In the genomic region with DNA sequence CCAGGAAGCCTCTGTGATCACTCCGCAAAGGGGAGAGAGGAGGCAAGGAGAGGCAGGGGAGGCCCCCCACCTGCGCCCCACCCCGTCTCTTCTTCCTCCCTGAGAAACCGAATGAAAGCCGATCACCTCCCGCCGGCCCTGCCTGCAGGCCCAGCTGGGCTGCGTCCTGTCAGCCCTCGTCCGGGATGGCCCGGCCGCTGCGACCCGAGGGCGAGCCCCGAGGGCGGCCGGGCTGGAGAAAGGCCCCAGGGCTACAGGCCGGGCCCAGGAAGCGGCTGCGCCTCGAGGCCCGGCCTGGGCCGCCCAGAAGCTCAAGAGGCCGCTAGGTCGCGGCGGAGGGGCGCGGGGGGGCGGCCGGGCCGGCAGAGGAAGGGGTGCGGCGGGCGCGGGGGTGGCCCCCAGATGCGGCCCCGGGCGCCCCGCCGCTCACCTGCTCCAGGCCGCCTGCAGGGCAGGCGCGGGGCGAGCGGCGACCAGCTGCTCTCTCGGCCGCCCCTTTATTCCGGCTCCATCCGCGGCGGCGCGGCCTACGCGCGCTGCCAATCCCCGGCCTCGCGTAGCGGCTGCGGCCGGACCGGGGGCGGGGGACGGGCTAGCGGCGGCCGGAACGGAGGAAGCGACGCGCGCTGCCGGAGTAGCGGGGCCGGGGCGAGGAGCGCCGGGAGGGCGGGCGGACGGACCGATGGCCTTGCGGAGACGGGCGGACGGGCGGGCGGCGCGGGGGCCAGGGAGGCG, we compare ENCODE assay signal across 8 cellular contexts. TPM values are rescaled to one million over a fixed set of nuclear protein-coding genes. Genes with fewer than 3 reads are reported as not detected.
A peak's percentile ranks its signal among the peaks of the same experiment; 100 is the strongest.
DNase-seq lines count a peak whose midpoint lies in the region; ATAC-seq and TF ChIP-seq lines count a peak whose summit lies in the region.

A gene (minus strand): TSS at position 702 of the 735 bp plus-strand sequence. CDS start 2,407 bp downstream, outside the sequence.

- no peak for DNase-seq in activated T-cell treated with anti-CD3 and anti-CD28 coated beads, Interleukin-2, amount 50 U/mL, for 4 hours
- DNase-seq in heart right ventricle (peak in 1 of 2 donors; percentile 32), prostate gland (ENCODE audit: low spot score) (no peak), NCI-H2196 (lab: John Stamatoyannopoulos, UW; ENCODE audit: unreplicated experiment) (no peak), LoVo (ENCODE audit: low spot score) (no peak)

- intact Hi-C loops in heart right ventricle (cut with DNase I) (loop anchor here (1.0 to 10.0 kb wide), 15 partner anchors 93 to 425 kb away; a partner anchor contains a TSS), prostate gland (cut with DNase I) (loop anchor here (2.0 to 5.0 kb wide), 3 partner anchors 101 to 423 kb away; no protein-coding TSS in a partner anchor)

- H3K4me3 ChIP-seq in heart right ventricle: peak within 1 kb of the TSS; percentile 57 to 97 (median 72)
- peak within 1 kb of the TSS; percentile 71 to 82 for H3K4me3 ChIP-seq in prostate gland

- no peaks in the 10 kb centered on the region for H3K27me3 Mint-ChIP-seq in activated T-cell treated with anti-CD3 and anti-CD28 coated beads, Interleukin-2, amount 50 U/mL, for 4 hours (ENCODE audit: low read depth)

- H3K9me3 ChIP-seq in heart right ventricle (no peaks in the 10 kb centered on the region), prostate gland (no peaks in the 10 kb centered on the region)

- H3K36me3 Mint-ChIP-seq in activated T-cell treated with anti-CD3 and anti-CD28 coated beads, Interleukin-2, amount 50 U/mL, for 4 hours (ENCODE audit: insufficient read depth): peaks cover 20% of the 10 kb centered on the region

- TF ChIP-seq POLR2A in prostate gland (IDR thresholded peaks at IDR 0.05): no peak

- H3K4me1 ChIP-seq in heart right ventricle: peaks cover 6 to 60% (median 36%) of the 10 kb centered on the region in 9 donors
- peaks cover 10% of the 10 kb centered on the region for H3K4me1 ChIP-seq in prostate gland (replicated peaks)

- WGBS in heart right ventricle, 2 donors: 0 to 1% methylated on average over 61 to 95 of the region's 95 CpGs
- 1% methylated on average over 62 of the region's 95 CpGs for WGBS in prostate gland

- peaks cover 63% of the 10 kb centered on the region for H3K4me1 Mint-ChIP-seq in activated T-cell treated with anti-CD3 and anti-CD28 coated beads, Interleukin-2, amount 50 U/mL, for 4 hours (ENCODE audit: low read depth)

- peak within 1 kb of the TSS; percentile 89 for H3K27ac ChIP-seq in C4-2B
- H3K27ac ChIP-seq in heart right ventricle: peak within 1 kb of the TSS; percentile 86 to 97 (median 92)
- peak within 1 kb of the TSS; percentile 75 to 79 for H3K27ac ChIP-seq in prostate gland

- H3K27me3 ChIP-seq in heart right ventricle: no peaks in the 10 kb centered on the region
- H3K27me3 ChIP-seq in prostate gland (replicated peaks; ENCODE audit: insufficient read depth): no peaks in the 10 kb centered on the region

- H3K36me3 ChIP-seq in heart right ventricle (peaks cover 0 to 59% (median 18%) of the 10 kb centered on the region in 9 donors), prostate gland (peaks cover 8 to 19% of the 10 kb centered on the region in 2 donors)

- H3K9me3 Mint-ChIP-seq in activated T-cell treated with anti-CD3 and anti-CD28 coated beads, Interleukin-2, amount 50 U/mL, for 4 hours: no peaks in the 10 kb centered on the region

- TF ChIP-seq CTCF in C4-2B (conservative IDR thresholded peaks at IDR 0.05) (no peak), heart right ventricle (IDR thresholded peaks at IDR 0.05) (no peak), prostate gland (IDR thresholded peaks at IDR 0.05) (no peak)

- peak within 1 kb of the TSS; percentile 92 for H3K4me3 Mint-ChIP-seq in activated T-cell treated with anti-CD3 and anti-CD28 coated beads, Interleukin-2, amount 50 U/mL, for 4 hours

- ATAC-seq in GM19372 (IDR thresholded peaks at IDR 0.05; ENCODE audit: low read depth, unreplicated experiment) (peak; percentile 22), HG03442 (IDR thresholded peaks at IDR 0.05; ENCODE audit: unreplicated experiment) (peak; percentile 20), heart right ventricle (peak in 3 of 8 donors; percentile 0 to 9 (median 3))
- ATAC-seq in activated T-cell treated with anti-CD3 and anti-CD28 coated beads, Interleukin-2, amount 50 U/mL, for 4 hours: peak; percentile 11 to 23

RNA-seq across cellular contexts. Expression of the gene that starts here (rescaled TPM):
- total RNA-seq in activated T-cell treated with anti-CD3 and anti-CD28 coated beads, Interleukin-2, amount 50 U/mL, for 4 hours: 1 to 10 TPM; 8.1 to 9.0 (median 8.3) TPM
- total RNA-seq in heart right ventricle (10 to 100 TPM in 1 of 10 donors, 1 to 10 TPM in 9; 5.0 to 11.3 (median 7.5) TPM), prostate gland (10 to 100 TPM in 1 of 2 donors, 1 to 10 TPM in 1; 7.6 to 12.9 TPM)
- 1 to 10 TPM; 3.5 to 4.3 TPM for polyA plus RNA-seq in heart right ventricle
